ENCODE assay signal across 1 cellular context in the genomic region with DNA sequence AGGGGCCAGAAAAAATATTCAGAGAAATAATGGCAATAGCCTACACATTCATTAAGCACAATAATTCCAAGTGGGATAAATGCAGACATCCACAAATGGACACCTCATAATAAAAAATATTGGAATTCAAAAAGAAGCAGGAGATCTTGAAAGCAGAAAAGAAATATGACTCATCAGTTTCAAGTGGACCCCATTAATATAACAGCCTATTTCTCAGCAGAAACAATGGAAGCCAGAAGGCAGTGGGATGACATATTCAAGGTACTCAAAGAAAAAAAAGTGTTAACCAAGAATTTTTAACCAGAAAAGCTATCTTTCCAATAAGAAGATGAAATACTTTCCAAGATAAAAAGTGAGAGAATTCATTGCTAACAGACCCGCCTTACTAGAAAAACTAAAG.
TF ChIP-seq lines count a peak whose summit lies in the region.

No MANE protein-coding gene starts in this region.

TF ChIP-seq in HEK293, 187 proteins besides CTCF, POLR2A, EP300 and RAD21 (continued from another document):
- TF ChIP-seq, protein P1, sequence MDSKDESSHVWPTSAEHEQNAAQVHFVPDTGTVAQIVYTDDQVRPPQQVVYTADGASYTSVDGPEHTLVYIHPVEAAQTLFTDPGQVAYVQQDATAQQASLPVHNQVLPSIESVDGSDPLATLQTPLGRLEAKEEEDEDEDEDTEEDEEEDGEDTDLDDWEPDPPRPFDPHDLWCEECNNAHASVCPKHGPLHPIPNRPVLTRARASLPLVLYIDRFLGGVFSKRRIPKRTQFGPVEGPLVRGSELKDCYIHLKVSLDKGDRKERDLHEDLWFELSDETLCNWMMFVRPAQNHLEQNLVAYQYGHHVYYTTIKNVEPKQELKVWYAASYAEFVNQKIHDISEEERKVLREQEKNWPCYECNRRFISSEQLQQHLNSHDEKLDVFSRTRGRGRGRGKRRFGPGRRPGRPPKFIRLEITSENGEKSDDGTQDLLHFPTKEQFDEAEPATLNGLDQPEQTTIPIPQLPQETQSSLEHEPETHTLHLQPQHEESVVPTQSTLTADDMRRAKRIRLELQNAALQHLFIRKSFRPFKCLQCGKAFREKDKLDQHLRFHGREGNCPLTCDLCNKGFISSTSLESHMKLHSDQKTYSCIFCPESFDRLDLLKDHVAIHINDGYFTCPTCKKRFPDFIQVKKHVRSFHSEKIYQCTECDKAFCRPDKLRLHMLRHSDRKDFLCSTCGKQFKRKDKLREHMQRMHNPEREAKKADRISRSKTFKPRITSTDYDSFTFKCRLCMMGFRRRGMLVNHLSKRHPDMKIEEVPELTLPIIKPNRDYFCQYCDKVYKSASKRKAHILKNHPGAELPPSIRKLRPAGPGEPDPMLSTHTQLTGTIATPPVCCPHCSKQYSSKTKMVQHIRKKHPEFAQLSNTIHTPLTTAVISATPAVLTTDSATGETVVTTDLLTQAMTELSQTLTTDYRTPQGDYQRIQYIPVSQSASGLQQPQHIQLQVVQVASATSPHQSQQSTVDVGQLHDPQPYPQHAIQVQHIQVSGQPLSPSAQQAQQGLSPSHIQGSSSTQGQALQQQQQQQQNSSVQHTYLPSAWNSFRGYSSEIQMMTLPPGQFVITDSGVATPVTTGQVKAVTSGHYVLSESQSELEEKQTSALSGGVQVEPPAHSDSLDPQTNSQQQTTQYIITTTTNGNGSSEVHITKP (tag by site-specific recombination; IDR thresholded peaks at IDR 0.05), result no peak
- TF ChIP-seq ZSCAN23 (tag by site-specific recombination; IDR thresholded peaks at IDR 0.05), result no peak
- TF ChIP-seq ZNF654 (tag by site-specific recombination; IDR thresholded peaks at IDR 0.05; ENCODE audit: low read depth), result no peak
- TF ChIP-seq, protein P2, sequence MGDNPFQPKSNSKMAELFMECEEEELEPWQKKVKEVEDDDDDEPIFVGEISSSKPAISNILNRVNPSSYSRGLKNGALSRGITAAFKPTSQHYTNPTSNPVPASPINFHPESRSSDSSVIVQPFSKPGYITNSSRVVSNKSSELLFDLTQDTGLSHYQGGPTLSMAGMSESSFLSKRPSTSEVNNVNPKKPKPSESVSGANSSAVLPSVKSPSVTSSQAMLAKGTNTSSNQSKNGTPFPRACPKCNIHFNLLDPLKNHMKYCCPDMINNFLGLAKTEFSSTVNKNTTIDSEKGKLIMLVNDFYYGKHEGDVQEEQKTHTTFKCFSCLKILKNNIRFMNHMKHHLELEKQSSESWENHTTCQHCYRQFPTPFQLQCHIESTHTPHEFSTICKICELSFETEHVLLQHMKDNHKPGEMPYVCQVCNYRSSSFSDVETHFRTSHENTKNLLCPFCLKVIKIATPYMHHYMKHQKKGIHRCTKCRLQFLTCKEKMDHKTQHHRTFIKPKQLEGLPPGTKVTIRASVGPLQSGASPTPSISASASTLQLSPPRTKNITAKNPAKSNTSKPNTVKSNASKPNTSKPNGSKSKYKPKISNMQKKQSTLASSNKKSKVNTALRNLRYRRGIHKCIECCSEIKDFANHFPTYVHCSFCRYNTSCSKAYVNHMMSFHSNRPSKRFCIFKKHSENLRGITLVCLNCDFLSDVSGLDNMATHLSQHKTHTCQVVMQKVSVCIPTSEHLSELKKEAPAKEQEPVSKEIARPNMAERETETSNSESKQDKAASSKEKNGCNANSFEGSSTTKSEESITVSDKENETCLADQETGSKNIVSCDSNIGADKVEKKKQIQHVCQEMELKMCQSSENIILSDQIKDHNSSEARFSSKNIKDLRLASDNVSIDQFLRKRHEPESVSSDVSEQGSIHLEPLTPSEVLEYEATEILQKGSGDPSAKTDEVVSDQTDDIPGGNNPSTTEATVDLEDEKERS (tag by site-specific recombination; IDR thresholded peaks at IDR 0.05), result peak; percentile 79; the same call in 1 of the 2 replicates
- no peak for TF ChIP-seq ZNF2 (tag by site-specific recombination; IDR thresholded peaks at IDR 0.05)
- TF ChIP-seq HOXC10 (CRISPR knock-in tag; IDR thresholded peaks at IDR 0.05), result no peak
- no peak for TF ChIP-seq SP2 (tag by site-specific recombination; IDR thresholded peaks at IDR 0.05)
- no peak for TF ChIP-seq ZNF341 (tag by site-specific recombination; IDR thresholded peaks at IDR 0.05; ENCODE audit: low read depth)
- TF ChIP-seq, protein P3, sequence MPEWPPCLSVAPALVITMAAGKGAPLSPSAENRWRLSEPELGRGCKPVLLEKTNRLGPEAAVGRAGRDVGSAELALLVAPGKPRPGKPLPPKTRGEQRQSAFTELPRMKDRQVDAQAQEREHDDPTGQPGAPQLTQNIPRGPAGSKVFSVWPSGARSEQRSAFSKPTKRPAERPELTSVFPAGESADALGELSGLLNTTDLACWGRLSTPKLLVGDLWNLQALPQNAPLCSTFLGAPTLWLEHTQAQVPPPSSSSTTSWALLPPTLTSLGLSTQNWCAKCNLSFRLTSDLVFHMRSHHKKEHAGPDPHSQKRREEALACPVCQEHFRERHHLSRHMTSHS (tag by site-specific recombination; IDR thresholded peaks at IDR 0.05), result no peak
- peak; percentile 67 for TF ChIP-seq SETDB1 (IDR thresholded peaks at IDR 0.05; ENCODE audit: insufficient read length, low read length)
